9 cellular contexts compared by ENCODE assay signal in the genomic region with DNA sequence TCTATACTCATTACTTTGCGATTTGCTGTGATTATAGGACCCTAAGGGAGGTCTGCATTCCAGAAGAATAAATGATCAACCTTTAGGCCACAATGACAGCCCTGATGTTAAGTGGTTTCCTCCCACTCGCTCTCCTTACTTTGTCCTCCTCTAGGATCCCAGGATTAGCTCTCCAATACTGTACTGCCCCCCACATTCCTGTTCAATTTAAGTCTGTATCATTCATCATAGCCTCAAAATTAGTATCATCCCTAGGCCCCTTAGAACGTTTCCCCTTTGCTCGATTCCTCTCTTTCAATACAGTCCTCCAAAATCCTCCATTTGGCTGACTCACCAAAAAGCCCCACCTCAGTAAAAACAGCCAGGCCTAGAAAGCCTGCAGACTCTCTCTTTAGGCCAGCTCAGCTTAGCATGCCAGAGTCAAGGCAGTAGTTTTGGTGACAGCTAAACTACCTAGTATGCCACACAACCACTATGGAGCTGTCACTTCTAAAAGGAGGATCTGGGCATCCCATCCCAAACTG.
DNase-seq lines count a peak whose midpoint lies in the region; ATAC-seq lines count a peak whose summit lies in the region.
"Had no signal": no experiment of that assay in that cellular context is flagged by ENCODE, and none has a peak within 500 bp of the region (broad histone marks: within the 10 kb centered on the region; RNA-seq: fewer than 3 reads in every experiment).

No MANE protein-coding gene starts in this region.

- H3K4me3 ChIP-seq in adipocyte (ENCODE audit: low read length) (peak overlapping the region; percentile 35), muscle layer of duodenum (ENCODE audit: low read depth in 1 of 2, low read length in 2 of 2) (no peak overlapping the region)

- peak overlapping the region; percentile 67 for H3K27ac ChIP-seq in muscle layer of duodenum (ENCODE audit: low read length)
- H3K27ac ChIP-seq in substantia nigra (ENCODE audit: low read depth, low read length, poor library complexity, severe bottlenecking), result no peak overlapping the region
- H3K27ac ChIP-seq: HL-60 had no signal

- no peaks in the 10 kb centered on the region for H3K27me3 ChIP-seq in adipocyte (replicated peaks; ENCODE audit: control insufficient read depth, insufficient read depth, low read length)
- no peaks in the 10 kb centered on the region for H3K27me3 ChIP-seq in muscle layer of duodenum (ENCODE audit: low read depth, low read length)

- DNase-seq in ELF-1 (ENCODE audit: low read depth, low spot score), result peak; percentile 45
- DNase-seq in adipocyte (ENCODE audit: low read depth), result peak; percentile 78
- no peak for DNase-seq in substantia nigra (lab: John Stamatoyannopoulos, UW)
- no peak for DNase-seq in D341Med (ENCODE audit: low spot score)
- DNase-seq in NCI-H187 treated with DMSO at 0.1 percent for 48 hours (lab: John Stamatoyannopoulos, UW), result no peak

- H3K9ac ChIP-seq in adipocyte (ENCODE audit: low read length), result peak overlapping the region; percentile 71

- H3K9me3 ChIP-seq in adipocyte (ENCODE audit: control insufficient read depth, low read length) (no peaks in the 10 kb centered on the region), muscle layer of duodenum (ENCODE audit: control insufficient read depth in 1 of 2, low read length in 2 of 2) (no peaks in the 10 kb centered on the region)

- H3K36me3 ChIP-seq in adipocyte (ENCODE audit: control insufficient read depth, insufficient read depth, low read length, severe bottlenecking) (peaks cover 12% of the 10 kb centered on the region), muscle layer of duodenum (ENCODE audit: control insufficient read depth in 1 of 2, insufficient read depth in 2 of 2, low read length in 2 of 2) (peaks cover 6 to 22% of the 10 kb centered on the region in 2 donors)

- peaks cover 55% of the 10 kb centered on the region for H3K4me1 ChIP-seq in adipocyte (ENCODE audit: control insufficient read depth, insufficient read depth, low read length)
- H3K4me1 ChIP-seq in muscle layer of duodenum (ENCODE audit: control insufficient read depth in 1 of 2, insufficient read depth in 2 of 2, low read length in 2 of 2), result peaks cover 9 to 28% of the 10 kb centered on the region in 2 donors

- ATAC-seq in HG03442 (IDR thresholded peaks at IDR 0.05; ENCODE audit: unreplicated experiment), result peak; percentile 59
- ATAC-seq in HG03139 (IDR thresholded peaks at IDR 0.05; ENCODE audit: unreplicated experiment), result no peak

Comparison
In these comparisons a context has a peak if more than half of its experiments do, and no peak if none do; other contexts are left out.
1. DNase-seq: peak in ELF-1 (single experiment) and adipocyte (single experiment); none in substantia nigra (0 of 49), D341Med (single experiment) and NCI-H187 treated with DMSO at 0.1 percent for 48 hours (single experiment).